Comparison of ENCODE assay signal across 8 cellular contexts in the genomic region with DNA sequence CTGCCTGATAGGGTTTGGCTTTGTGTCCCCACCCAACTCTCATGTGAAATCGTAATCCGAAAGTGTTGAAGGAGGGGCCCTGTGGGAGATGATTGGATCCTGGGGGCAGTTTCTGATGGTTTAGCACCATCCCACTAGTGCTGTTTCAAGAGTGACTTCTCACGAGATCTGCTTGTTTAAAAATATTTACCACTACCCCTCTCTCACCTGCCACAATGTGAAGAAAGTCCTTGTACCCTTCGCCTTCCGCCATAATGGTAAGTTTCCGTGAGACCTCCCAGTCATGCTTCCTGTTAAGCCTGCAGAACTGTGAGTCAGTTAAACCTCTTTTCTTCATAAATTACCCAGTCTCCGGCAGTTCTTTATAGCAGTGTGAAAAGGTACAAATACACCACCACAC. TPM values are rescaled to one million over a fixed set of nuclear protein-coding genes. Genes with fewer than 3 reads are reported as not detected.
A peak's percentile ranks its signal among the peaks of the same experiment; 100 is the strongest.
DNase-seq lines count a peak whose midpoint lies in the region; ATAC-seq and TF ChIP-seq lines count a peak whose summit lies in the region.

No MANE protein-coding gene starts in this region.

- ATAC-seq in GM18517 (IDR thresholded peaks at IDR 0.05; ENCODE audit: unreplicated experiment): peak; percentile 18
- no peak for ATAC-seq in psoas muscle
- no peak for ATAC-seq in GM21515 (IDR thresholded peaks at IDR 0.05; ENCODE audit: unreplicated experiment)
- no peak for ATAC-seq in GM19324 (IDR thresholded peaks at IDR 0.05; ENCODE audit: low FRiP score, unreplicated experiment)

- H3K27me3 ChIP-seq in OCI-LY1 (ENCODE audit: insufficient read depth, low read length): no peaks in the 10 kb centered on the region
- H3K27me3 ChIP-seq in psoas muscle (ENCODE audit: insufficient read depth in 3 of 3, low read length in 2 of 3): no peaks in the 10 kb centered on the region

- no peak overlapping the region for H2AFZ ChIP-seq in OCI-LY1 (ENCODE audit: low read length)

- DNase-seq in activated T-helper 1 cell treated with Interleukin-2 at 50 U/mL for 16 hours (ENCODE audit: low read depth) (peak; percentile 20), psoas muscle (no peak), G401 (ENCODE audit: low spot score) (no peak), GM13977 (ENCODE audit: low spot score) (no peak)

- H3K27ac ChIP-seq in OCI-LY1 (ENCODE audit: low read depth, low read length, poor library complexity, severe bottlenecking) (peak overlapping the region; percentile 97), psoas muscle (peak overlapping the region; percentile 99)

- peaks cover 33% of the 10 kb centered on the region for H3K4me1 ChIP-seq in OCI-LY1 (ENCODE audit: insufficient read depth, low read length, severe bottlenecking)
- H3K4me1 ChIP-seq in psoas muscle: peaks cover 21% of the 10 kb centered on the region

- intact Hi-C loops in psoas muscle (cut with DNase I): loop anchor here in 1 of 2 donors (5.0 kb wide), 2 partner anchors 61 to 769 kb away; no protein-coding TSS in a partner anchor

- H3K9me3 ChIP-seq in OCI-LY1 (ENCODE audit: low read length) (no peaks in the 10 kb centered on the region), psoas muscle (no peaks in the 10 kb centered on the region)

- no peaks in the 10 kb centered on the region for H4K20me1 ChIP-seq in OCI-LY1 (ENCODE audit: insufficient read depth, low read length)

- H3K4me3 ChIP-seq in OCI-LY1 (ENCODE audit: low read depth, low read length, poor library complexity, severe bottlenecking) (peak overlapping the region; percentile 81), psoas muscle (peak overlapping the region; percentile 80)

- no peaks in the 10 kb centered on the region for H3F3A ChIP-seq in OCI-LY1 (ENCODE audit: insufficient read depth, low read length)

- in situ Hi-C loops in G401 (cut with HindIII; ENCODE audit: low sequenced_read_pairs) (no loop called here), GM13977 (cut with MboI; ENCODE audit: low pct_unique_long_range_greater_than_20kb, low sequenced_read_pairs, unreplicated experiment) (no loop called here)

- no peaks in the 10 kb centered on the region for H3K9me2 ChIP-seq in OCI-LY1 (ENCODE audit: low read depth, low read length)

- peak overlapping the region; percentile 96 for H3K9ac ChIP-seq in OCI-LY1 (ENCODE audit: low read length)

- peak overlapping the region; percentile 92 for H3K4me2 ChIP-seq in OCI-LY1 (ENCODE audit: low read length)

- 85 to 89% (median 89%) methylated on average over 7 of the region's 7 CpGs for WGBS in psoas muscle, 3 donors

- TF ChIP-seq CTCF in OCI-LY1 (IDR thresholded peaks at IDR 0.05; ENCODE audit: low read length) (no peak), psoas muscle (IDR thresholded peaks at IDR 0.05) (no peak), GM13977 (IDR thresholded peaks at IDR 0.05; ENCODE audit: extremely low read depth, insufficient read depth, missing control alignments) (no peak)

- H3K79me2 ChIP-seq in OCI-LY1 (ENCODE audit: insufficient read depth, low read length): peaks cover 54% of the 10 kb centered on the region

- H3K36me3 ChIP-seq in OCI-LY1 (ENCODE audit: insufficient read depth, low read length) (peaks cover 27% of the 10 kb centered on the region), psoas muscle (ENCODE audit: insufficient read depth in 1 of 2, low read depth in 1 of 2) (peaks cover 0 to 6% of the 10 kb centered on the region in 2 donors)

RNA-seq across cellular contexts. Expression of gene RFX3, which starts 2.7 kb away (rescaled TPM):
- total RNA-seq in psoas muscle: 1 to 10 TPM; 2.8 to 5.7 (median 5.3) TPM
- 1 to 10 TPM in 1 of 3 donors, under 1 TPM in 2; 0.38 to 1.3 (median 0.84) TPM for polyA plus RNA-seq in psoas muscle
- 12.6 and 19.1 TPM in 2 replicates for total RNA-seq in G401 (2014; rRNA removed; shearing (Covaris generic))
